In the genomic region with DNA sequence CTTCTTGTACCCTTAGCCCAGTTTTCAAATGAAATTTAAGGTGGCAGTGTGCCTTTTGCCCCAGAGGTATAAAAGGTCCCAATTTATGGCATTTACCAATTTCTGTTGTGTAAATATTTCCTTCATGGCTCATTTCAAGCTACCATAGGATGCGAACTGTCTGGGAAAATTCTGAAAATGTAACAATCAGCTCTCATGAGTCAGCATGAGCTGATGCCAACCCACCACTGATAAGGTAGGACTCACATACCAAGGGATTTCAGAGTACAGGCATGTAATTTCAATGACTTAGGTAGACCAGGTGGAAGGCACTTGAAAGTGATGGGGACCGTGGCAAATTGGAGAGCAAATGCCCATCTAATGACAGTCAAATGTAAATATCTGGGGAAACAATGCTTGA, we compare ENCODE assay signal across 1 cellular context.
TF ChIP-seq lines count a peak whose summit lies in the region.

No MANE protein-coding gene starts in this region.

TF ChIP-seq in WTC11, 78 proteins besides CTCF, POLR2A, EP300 and RAD21 (continued from another document):
- TF ChIP-seq ZNF281 (CRISPR knock-in tag; IDR thresholded peaks at IDR 0.05) (no peak), ETV6 (CRISPR knock-in tag; IDR thresholded peaks at IDR 0.05) (no peak)
TF ChIP-seq in WTC11: peak in this region for 0.
